Comparison of ENCODE assay signal across 8 cellular contexts in genomic region chr4:185039508-185040273, GRCh38. TPM values are rescaled to one million over a fixed set of nuclear protein-coding genes. Genes with fewer than 3 reads are reported as not detected.
A peak's percentile ranks its signal among the peaks of the same experiment; 100 is the strongest.
DNase-seq lines count a peak whose midpoint lies in the region; ATAC-seq and TF ChIP-seq lines count a peak whose summit lies in the region.

No MANE protein-coding gene starts in this region.

- H3K4me3 ChIP-seq in choroid plexus epithelial cell (ENCODE audit: low read depth, low read length) = peak overlapping the region; percentile 45
- no peak overlapping the region for H3K4me3 ChIP-seq in lower lobe of right lung

- peaks cover 5% of the 10 kb centered on the region for H3K27me3 ChIP-seq in lower lobe of right lung (ENCODE audit: low read depth)

- H3K27ac ChIP-seq in VCaP (no peak overlapping the region), lower lobe of right lung (no peak overlapping the region)

- intact Hi-C loops in lower lobe of right lung (cut with DNase I) = no loop called here

- no peaks in the 10 kb centered on the region for H3K4me1 ChIP-seq in lower lobe of right lung

- no peaks in the 10 kb centered on the region for H3K36me3 ChIP-seq in lower lobe of right lung

- ATAC-seq in HG02610 (IDR thresholded peaks at IDR 0.05; ENCODE audit: unreplicated experiment) = peak; percentile 77
- ATAC-seq in lower lobe of right lung = peak; percentile 90 to 91
- ATAC-seq in stimulated activated naive CD8-positive, alpha-beta T cell treated with anti-CD3 and anti-CD28 coated beads, Interleukin-15, Interleukin-2, amounts not matched to agents 100 U/mL and 50 U/mL, for 24 hours = peak; percentile 76

- TF ChIP-seq CTCF in VCaP (conservative IDR thresholded peaks at IDR 0.05) = peak; percentile 91
- peak; percentile 83 for TF ChIP-seq CTCF in choroid plexus epithelial cell (conservative IDR thresholded peaks at IDR 0.05; ENCODE audit: low read depth, low read length)
- TF ChIP-seq CTCF in lower lobe of right lung (IDR thresholded peaks at IDR 0.05) = peak; percentile 83

- no peaks in the 10 kb centered on the region for H3K9me3 ChIP-seq in lower lobe of right lung

- DNase-seq in NCI-H524 (lab: John Stamatoyannopoulos, UW) = peak; percentile 15 to 27
- no peak for DNase-seq in NCI-H524 treated with DMSO at 0.1 percent for 48 hours (lab: John Stamatoyannopoulos, UW)
- DNase-seq in NCI-H2081 (lab: John Stamatoyannopoulos, UW) = peak; percentile 47 to 50
- peak; percentile 84 for DNase-seq in choroid plexus epithelial cell (ENCODE audit: low read depth)
- DNase-seq in lower lobe of right lung = peak; percentile 54
- DNase-seq in stimulated activated naive CD8-positive, alpha-beta T cell treated with anti-CD3 and anti-CD28 coated beads, Interleukin-15, Interleukin-2, amounts not matched to agents 100 U/mL and 50 U/mL, for 24 hours = peak; percentile 49

RNA-seq across cellular contexts. Expression of gene HELT, which starts 21.4 kb away (rescaled TPM):
- 0.97 TPM for total RNA-seq in lower lobe of right lung
